In the genomic region with DNA sequence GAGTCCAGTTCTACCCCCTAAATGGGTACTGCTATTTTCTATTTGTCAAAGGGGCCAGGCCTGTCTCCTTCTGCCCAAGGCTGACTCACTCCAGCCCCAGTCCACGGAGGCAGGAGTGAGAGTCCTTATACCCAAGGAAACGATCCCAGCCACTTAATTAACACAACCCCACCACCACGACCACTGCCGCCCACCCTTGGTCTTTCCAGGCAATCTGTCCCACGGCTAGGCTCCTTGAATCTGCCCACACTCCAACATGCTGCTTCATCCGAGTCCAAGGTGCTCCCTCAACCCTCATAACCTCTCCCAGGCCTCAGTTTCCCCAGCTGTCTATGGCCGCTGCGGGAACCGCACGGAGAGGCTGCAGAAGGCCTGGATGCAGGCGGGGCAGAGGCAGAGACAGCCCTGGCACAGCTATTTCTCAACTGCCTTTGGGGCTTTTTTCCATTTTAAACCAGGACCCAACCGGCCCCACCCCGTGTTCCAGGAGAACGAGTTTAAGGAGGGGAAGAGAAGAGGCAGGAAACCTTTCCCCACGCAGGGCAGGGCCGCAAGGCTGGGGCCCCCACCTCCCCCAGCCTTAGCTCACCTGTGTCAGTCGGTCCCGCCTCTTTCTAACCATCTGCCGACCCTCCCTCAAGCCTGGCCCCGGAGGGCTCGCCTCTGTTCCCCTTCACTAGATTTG, we compare ENCODE assay signal across 8 cellular contexts.
A peak's percentile ranks its signal among the peaks of the same experiment; 100 is the strongest.
DNase-seq lines count a peak whose midpoint lies in the region; ATAC-seq and TF ChIP-seq lines count a peak whose summit lies in the region.

No MANE protein-coding gene starts in this region.

- H3K27me3 Mint-ChIP-seq in activated naive CD8-positive, alpha-beta T cell = no peaks in the 10 kb centered on the region

- H3K36me3 ChIP-seq in iPS-18a (ENCODE audit: control insufficient read depth, low read depth, low read length) = peaks cover 5% of the 10 kb centered on the region

- H3K36me3 Mint-ChIP-seq in activated naive CD8-positive, alpha-beta T cell = no peaks in the 10 kb centered on the region
- H3K36me3 Mint-ChIP-seq in stimulated activated effector memory CD8-positive, alpha-beta T cell treated with anti-CD3 and anti-CD28 coated beads, Interleukin-12 subunit alpha, Interleukin-12 subunit beta, amount 100 ng/mL, for 72 hours = peaks cover 39% of the 10 kb centered on the region

- peak overlapping the region; percentile 63 for H3K4me3 Mint-ChIP-seq in activated naive CD8-positive, alpha-beta T cell
- peak overlapping the region; percentile 79 for H3K4me3 Mint-ChIP-seq in stimulated activated effector memory CD8-positive, alpha-beta T cell treated with anti-CD3 and anti-CD28 coated beads, Interleukin-12 subunit alpha, Interleukin-12 subunit beta, amount 100 ng/mL, for 72 hours

- H3K9me3 Mint-ChIP-seq in activated naive CD8-positive, alpha-beta T cell (ENCODE audit: low read depth) = no peaks in the 10 kb centered on the region
- no peaks in the 10 kb centered on the region for H3K9me3 Mint-ChIP-seq in stimulated activated effector memory CD8-positive, alpha-beta T cell treated with anti-CD3 and anti-CD28 coated beads, Interleukin-12 subunit alpha, Interleukin-12 subunit beta, amount 100 ng/mL, for 72 hours

- H3K4me1 ChIP-seq in iPS-18a (ENCODE audit: control insufficient read depth, low read depth, low read length) = no peaks in the 10 kb centered on the region

- H3K27ac ChIP-seq in iPS-18a (ENCODE audit: low read length) = no peak overlapping the region

- TF ChIP-seq CTCF in HFF-Myc (IDR thresholded peaks at IDR 0.05; ENCODE audit: low read depth, low read length, missing control alignments) = no peak

- H3K9ac ChIP-seq in iPS-18a (ENCODE audit: low read length) = peak overlapping the region; percentile 19

- H3K9me3 ChIP-seq in iPS-18a (ENCODE audit: control insufficient read depth, low read depth, low read length) = no peaks in the 10 kb centered on the region

- no peak overlapping the region for H3K27ac Mint-ChIP-seq in activated naive CD8-positive, alpha-beta T cell
- peak overlapping the region; percentile 76 for H3K27ac Mint-ChIP-seq in stimulated activated effector memory CD8-positive, alpha-beta T cell treated with anti-CD3 and anti-CD28 coated beads, Interleukin-12 subunit alpha, Interleukin-12 subunit beta, amount 100 ng/mL, for 72 hours

- H3K4me1 Mint-ChIP-seq in activated naive CD8-positive, alpha-beta T cell (ENCODE audit: low read depth) = peaks cover 12% of the 10 kb centered on the region
- peaks cover 16% of the 10 kb centered on the region for H3K4me1 Mint-ChIP-seq in stimulated activated effector memory CD8-positive, alpha-beta T cell treated with anti-CD3 and anti-CD28 coated beads, Interleukin-12 subunit alpha, Interleukin-12 subunit beta, amount 100 ng/mL, for 72 hours

- no peak for DNase-seq in HFF-Myc (ENCODE audit: extremely low read depth, low read depth)
- DNase-seq in stimulated activated effector memory CD8-positive, alpha-beta T cell treated with anti-CD3 and anti-CD28 coated beads, Interleukin-12 subunit alpha, Interleukin-12 subunit beta, amount 100 ng/mL, for 72 hours (ENCODE audit: low spot score in 2 of 2) = no peak
- no peak for DNase-seq in stimulated activated naive CD4-positive, alpha-beta T cell treated with Interleukin-2 at 50 U/mL for 16 hours (lab: John Stamatoyannopoulos, UW)
- DNase-seq in NCI-H1092 treated with DMSO at 0.1 percent for 48 hours (lab: John Stamatoyannopoulos, UW) = no peak

- no peaks in the 10 kb centered on the region for H3K27me3 ChIP-seq in iPS-18a (ENCODE audit: control insufficient read depth, insufficient read depth, low read length)

- H3K4me3 ChIP-seq in HFF-Myc (replicated peaks; ENCODE audit: low read depth, low read length) (peak overlapping the region; percentile 23), iPS-18a (ENCODE audit: low read length) (peak overlapping the region; percentile 67)

- no peak for ATAC-seq in stimulated activated effector memory CD8-positive, alpha-beta T cell treated with anti-CD3 and anti-CD28 coated beads, Interleukin-12 subunit alpha, Interleukin-12 subunit beta, amount 100 ng/mL, for 72 hours
- ATAC-seq in GM21447 (IDR thresholded peaks at IDR 0.05; ENCODE audit: unreplicated experiment) (no peak), HG03460 (IDR thresholded peaks at IDR 0.05; ENCODE audit: unreplicated experiment) (no peak)
